1 cellular context compared by ENCODE assay signal in the genomic region with DNA sequence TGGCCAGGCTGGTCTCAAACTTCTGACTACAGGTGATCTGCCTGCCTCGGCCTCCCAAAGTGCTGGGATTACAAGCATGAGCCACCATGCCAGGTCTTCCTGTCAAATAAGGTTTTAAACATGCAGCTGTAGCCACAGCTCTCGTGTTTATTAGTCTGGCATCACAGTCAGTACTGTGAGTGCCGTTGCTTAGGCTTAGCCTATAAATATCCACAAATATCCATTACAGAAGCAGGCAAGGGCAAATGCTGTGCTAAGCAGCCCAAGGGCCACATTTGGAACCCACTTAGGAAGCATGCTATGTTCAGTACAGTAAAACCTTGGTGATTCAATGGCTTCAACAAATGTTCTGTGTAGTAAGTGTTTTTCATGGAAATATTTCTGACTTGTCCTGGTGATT.
TF ChIP-seq lines count a peak whose summit lies in the region.

No MANE protein-coding gene starts in this region.

TF ChIP-seq in IMR-90, 13 proteins besides CTCF, POLR2A, EP300 and RAD21:
- TF ChIP-seq MAFK (IDR thresholded peaks at IDR 0.05; ENCODE audit: low read depth, low read length) (no peak), RCOR1 (IDR thresholded peaks at IDR 0.05; ENCODE audit: insufficient replicate concordance, low read length) (no peak), CHD1 (IDR thresholded peaks at IDR 0.05; ENCODE audit: low read depth, low read length) (no peak), FOS (IDR thresholded peaks at IDR 0.05; ENCODE audit: low read depth, low read length) (no peak), NFE2L2 (IDR thresholded peaks at IDR 0.05; ENCODE audit: low read depth, low read length) (no peak), RFX5 (IDR thresholded peaks at IDR 0.05; ENCODE audit: low read depth, low read length) (no peak), MAZ (IDR thresholded peaks at IDR 0.05; ENCODE audit: borderline replicate concordance, low read depth, low read length) (no peak), MXI1 (IDR thresholded peaks at IDR 0.05; ENCODE audit: borderline replicate concordance, low read depth, low read length) (no peak), BHLHE40 (IDR thresholded peaks at IDR 0.05; ENCODE audit: low read depth, low read length) (no peak), CEBPB (IDR thresholded peaks at IDR 0.05; ENCODE audit: low read depth, low read length) (no peak)
- TF ChIP-seq, protein P1, sequence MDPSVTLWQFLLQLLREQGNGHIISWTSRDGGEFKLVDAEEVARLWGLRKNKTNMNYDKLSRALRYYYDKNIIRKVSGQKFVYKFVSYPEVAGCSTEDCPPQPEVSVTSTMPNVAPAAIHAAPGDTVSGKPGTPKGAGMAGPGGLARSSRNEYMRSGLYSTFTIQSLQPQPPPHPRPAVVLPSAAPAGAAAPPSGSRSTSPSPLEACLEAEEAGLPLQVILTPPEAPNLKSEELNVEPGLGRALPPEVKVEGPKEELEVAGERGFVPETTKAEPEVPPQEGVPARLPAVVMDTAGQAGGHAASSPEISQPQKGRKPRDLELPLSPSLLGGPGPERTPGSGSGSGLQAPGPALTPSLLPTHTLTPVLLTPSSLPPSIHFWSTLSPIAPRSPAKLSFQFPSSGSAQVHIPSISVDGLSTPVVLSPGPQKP (IDR thresholded peaks at IDR 0.05; ENCODE audit: borderline replicate concordance, low read depth, low read length), result no peak
- TF ChIP-seq, protein P2, sequence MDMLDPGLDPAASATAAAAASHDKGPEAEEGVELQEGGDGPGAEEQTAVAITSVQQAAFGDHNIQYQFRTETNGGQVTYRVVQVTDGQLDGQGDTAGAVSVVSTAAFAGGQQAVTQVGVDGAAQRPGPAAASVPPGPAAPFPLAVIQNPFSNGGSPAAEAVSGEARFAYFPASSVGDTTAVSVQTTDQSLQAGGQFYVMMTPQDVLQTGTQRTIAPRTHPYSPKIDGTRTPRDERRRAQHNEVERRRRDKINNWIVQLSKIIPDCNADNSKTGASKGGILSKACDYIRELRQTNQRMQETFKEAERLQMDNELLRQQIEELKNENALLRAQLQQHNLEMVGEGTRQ (IDR thresholded peaks at IDR 0.05; ENCODE audit: low read depth, low read length), result no peak
